In the genomic region with DNA sequence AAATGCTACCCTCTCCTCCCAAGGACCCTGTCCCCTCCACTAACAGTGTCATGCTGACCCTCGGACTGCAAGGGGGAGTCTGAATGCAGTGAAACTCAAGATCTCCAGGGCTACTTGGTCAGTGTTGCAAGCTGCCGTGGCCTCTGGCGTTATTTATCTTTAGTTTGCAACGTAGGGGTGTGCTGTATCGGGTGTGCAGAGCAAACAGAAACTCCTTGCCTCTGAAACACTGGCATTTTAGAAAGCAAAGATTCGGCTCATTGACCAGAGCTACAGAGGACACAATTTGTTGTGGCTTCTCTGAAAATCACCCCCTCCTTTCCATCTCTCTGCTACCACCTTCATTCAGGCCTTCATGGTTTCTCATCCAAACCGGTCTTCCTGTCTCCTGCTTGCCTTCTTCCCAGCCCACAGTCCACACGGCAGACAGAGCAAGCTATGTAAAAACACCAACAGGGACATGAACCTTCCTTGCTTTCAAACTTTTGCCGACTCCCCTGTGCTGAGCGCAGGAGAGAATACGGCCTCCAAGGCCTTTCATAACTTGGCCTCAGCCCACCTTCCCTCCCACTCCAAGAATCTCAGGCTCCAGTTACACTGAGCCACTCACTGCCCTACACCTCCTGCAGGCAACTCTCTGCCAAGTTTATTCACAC, we compare ENCODE assay signal across 1 cellular context.
TF ChIP-seq lines count a peak whose summit lies in the region.

No MANE protein-coding gene starts in this region.

TF ChIP-seq in HepG2, 621 proteins besides CTCF, POLR2A, EP300 and RAD21 (continued from another document):
- TF ChIP-seq ZNF609 (CRISPR knock-in tag; IDR thresholded peaks at IDR 0.05; ENCODE audit: borderline replicate concordance) (peak; percentile 68), ZBTB34 (CRISPR knock-in tag; IDR thresholded peaks at IDR 0.05) (peak; percentile 62; the same call in 1 of the 2 replicates), PHF5A (CRISPR knock-in tag; IDR thresholded peaks at IDR 0.05; ENCODE audit: low read depth, unreplicated experiment) (no peak), PBX3 (CRISPR knock-in tag; IDR thresholded peaks at IDR 0.05; ENCODE audit: borderline replicate concordance) (no peak), GZF1 (CRISPR knock-in tag; IDR thresholded peaks at IDR 0.05) (peak; percentile 97), ZBTB7A (CRISPR knock-in tag; IDR thresholded peaks at IDR 0.05) (no peak; the same call in 1 of the 2 replicates), KMT2A (CRISPR knock-in tag; IDR thresholded peaks at IDR 0.05) (peak; percentile 27; the same call in 1 of the 2 replicates), SMARCE1 (IDR thresholded peaks at IDR 0.05; ENCODE audit: borderline replicate concordance) (no peak)
- TF ChIP-seq, protein P1, sequence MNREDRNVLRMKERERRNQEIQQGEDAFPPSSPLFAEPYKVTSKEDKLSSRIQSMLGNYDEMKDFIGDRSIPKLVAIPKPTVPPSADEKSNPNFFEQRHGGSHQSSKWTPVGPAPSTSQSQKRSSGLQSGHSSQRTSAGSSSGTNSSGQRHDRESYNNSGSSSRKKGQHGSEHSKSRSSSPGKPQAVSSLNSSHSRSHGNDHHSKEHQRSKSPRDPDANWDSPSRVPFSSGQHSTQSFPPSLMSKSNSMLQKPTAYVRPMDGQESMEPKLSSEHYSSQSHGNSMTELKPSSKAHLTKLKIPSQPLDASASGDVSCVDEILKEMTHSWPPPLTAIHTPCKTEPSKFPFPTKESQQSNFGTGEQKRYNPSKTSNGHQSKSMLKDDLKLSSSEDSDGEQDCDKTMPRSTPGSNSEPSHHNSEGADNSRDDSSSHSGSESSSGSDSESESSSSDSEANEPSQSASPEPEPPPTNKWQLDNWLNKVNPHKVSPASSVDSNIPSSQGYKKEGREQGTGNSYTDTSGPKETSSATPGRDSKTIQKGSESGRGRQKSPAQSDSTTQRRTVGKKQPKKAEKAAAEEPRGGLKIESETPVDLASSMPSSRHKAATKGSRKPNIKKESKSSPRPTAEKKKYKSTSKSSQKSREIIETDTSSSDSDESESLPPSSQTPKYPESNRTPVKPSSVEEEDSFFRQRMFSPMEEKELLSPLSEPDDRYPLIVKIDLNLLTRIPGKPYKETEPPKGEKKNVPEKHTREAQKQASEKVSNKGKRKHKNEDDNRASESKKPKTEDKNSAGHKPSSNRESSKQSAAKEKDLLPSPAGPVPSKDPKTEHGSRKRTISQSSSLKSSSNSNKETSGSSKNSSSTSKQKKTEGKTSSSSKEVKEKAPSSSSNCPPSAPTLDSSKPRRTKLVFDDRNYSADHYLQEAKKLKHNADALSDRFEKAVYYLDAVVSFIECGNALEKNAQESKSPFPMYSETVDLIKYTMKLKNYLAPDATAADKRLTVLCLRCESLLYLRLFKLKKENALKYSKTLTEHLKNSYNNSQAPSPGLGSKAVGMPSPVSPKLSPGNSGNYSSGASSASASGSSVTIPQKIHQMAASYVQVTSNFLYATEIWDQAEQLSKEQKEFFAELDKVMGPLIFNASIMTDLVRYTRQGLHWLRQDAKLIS (CRISPR knock-in tag; IDR thresholded peaks at IDR 0.05): no peak
